Comparison of ENCODE assay signal across 9 cellular contexts in genomic region chr19:4474504-4475136, GRCh38. TPM values are rescaled to one million over a fixed set of nuclear protein-coding genes. Genes with fewer than 3 reads are reported as not detected.
A peak's percentile ranks its signal among the peaks of the same experiment; 100 is the strongest.
DNase-seq lines count a peak whose midpoint lies in the region; ATAC-seq and TF ChIP-seq lines count a peak whose summit lies in the region.
"Had no signal": no experiment of that assay in that cellular context is flagged by ENCODE, and none has a peak within 500 bp of the region (broad histone marks: within the 10 kb centered on the region; RNA-seq: fewer than 3 reads in every experiment).

No MANE protein-coding gene starts in this region.

- ATAC-seq in CD8-positive, alpha-beta T cell = no peak
- ATAC-seq in left lobe of liver (no peak), GM18909 (IDR thresholded peaks at IDR 0.05; ENCODE audit: poor library complexity, unreplicated experiment) (no peak)

- no peaks in the 10 kb centered on the region for H3K9me3 ChIP-seq in CD8-positive, alpha-beta T cell (ENCODE audit: low read length)
- no peaks in the 10 kb centered on the region for H3K9me3 ChIP-seq in endodermal cell (ENCODE audit: control insufficient read depth, low read length)

- H3K27ac ChIP-seq in CD8-positive, alpha-beta T cell (ENCODE audit: low read depth, low read length) = no peak overlapping the region
- H3K27ac ChIP-seq in endodermal cell (ENCODE audit: low read depth, low read length) = peak overlapping the region; percentile 71

- peak overlapping the region; percentile 73 for H3K4me3 Mint-ChIP-seq in CD8-positive, alpha-beta T cell
- H3K4me3 Mint-ChIP-seq in endodermal cell (no peak overlapping the region), neural crest cell (peak overlapping the region; percentile 91)

- DNase-seq in CD8-positive, alpha-beta T cell = no peak
- DNase-seq in HFF-Myc (ENCODE audit: extremely low read depth, low read depth) = no peak
- DNase-seq in SK-N-DZ (ENCODE audit: low spot score) = peak; percentile 89
- DNase-seq in endodermal cell = peak; percentile 94
- DNase-seq in neural crest cell (ENCODE audit: low read depth, low spot score) = peak; percentile 60
- DNase-seq in NCI-H345 (lab: John Stamatoyannopoulos, UW) = no peak
- DNase-seq in left lobe of liver (ENCODE audit: low spot score) = no peak

- H3K9ac ChIP-seq in endodermal cell (ENCODE audit: extremely low read depth, low read length, poor library complexity, severe bottlenecking) = peak overlapping the region; percentile 77

- H3K36me3 Mint-ChIP-seq in CD8-positive, alpha-beta T cell = peaks cover 14% of the 10 kb centered on the region
- H3K36me3 Mint-ChIP-seq in endodermal cell (ENCODE audit: low read depth) (peaks cover 27% of the 10 kb centered on the region), neural crest cell (ENCODE audit: low read depth) (peaks cover 4% of the 10 kb centered on the region)

- no peak for TF ChIP-seq CTCF in CD8-positive, alpha-beta T cell (IDR thresholded peaks at IDR 0.05)
- TF ChIP-seq CTCF in HFF-Myc (IDR thresholded peaks at IDR 0.05; ENCODE audit: low read depth, low read length, missing control alignments) = no peak
- no peak for TF ChIP-seq CTCF in endodermal cell (conservative IDR thresholded peaks at IDR 0.05)
- no peak for TF ChIP-seq CTCF in neural crest cell (conservative IDR thresholded peaks at IDR 0.05)

- peaks cover 20% of the 10 kb centered on the region for H3K4me1 Mint-ChIP-seq in CD8-positive, alpha-beta T cell (ENCODE audit: low read depth)
- H3K4me1 Mint-ChIP-seq in endodermal cell (peaks cover 10% of the 10 kb centered on the region), neural crest cell (peaks cover 15% of the 10 kb centered on the region)

- H3K27ac Mint-ChIP-seq in CD8-positive, alpha-beta T cell = peak overlapping the region; percentile 57
- H3K27ac Mint-ChIP-seq in endodermal cell (peak overlapping the region; percentile 94), neural crest cell (ENCODE audit: unreplicated experiment) (peak overlapping the region; percentile 74)

- no peaks in the 10 kb centered on the region for H3K27me3 ChIP-seq in CD8-positive, alpha-beta T cell (ENCODE audit: insufficient read depth, low read length)
- no peaks in the 10 kb centered on the region for H3K27me3 ChIP-seq in endodermal cell (ENCODE audit: control insufficient read depth, insufficient read depth, low read length, poor library complexity, severe bottlenecking)

- no peaks in the 10 kb centered on the region for H3K9me3 Mint-ChIP-seq in CD8-positive, alpha-beta T cell
- no peaks in the 10 kb centered on the region for H3K9me3 Mint-ChIP-seq in endodermal cell
- H3K9me3 Mint-ChIP-seq in neural crest cell = no peaks in the 10 kb centered on the region

- intact Hi-C loops in CD8-positive, alpha-beta T cell (cut with DNase I, micrococcal nuclease) = loop anchor here (5.0 kb wide), 5 partner anchors 147 to 712 kb away; partner anchors contain the start of genes ANKRD24 (in 1 of the 2), APBA3 (in 1 of the 2), DPP9 (in 1 of the 2) and MRPL54 (in 1 of the 2)

- peak overlapping the region; percentile 20 for H3K4me3 ChIP-seq in CD8-positive, alpha-beta T cell (ENCODE audit: low read depth, low read length)
- H3K4me3 ChIP-seq in HFF-Myc (replicated peaks; ENCODE audit: low read depth, low read length) (peak overlapping the region; percentile 91), endodermal cell (ENCODE audit: low read length) (peak overlapping the region; percentile 90)

- WGBS in endodermal cell (ENCODE audit: insufficient coverage in 1 of 2, insufficient read length in 1 of 2), 2 experiments = 17 to 26% methylated on average over 4 to 15 of the region's 15 CpGs

- POLR2A ChIA-PET in CD8-positive, alpha-beta T cell (lab: Charles Lee) = no interaction called here

- CTCF ChIA-PET in CD8-positive, alpha-beta T cell (lab: Charles Lee) = no interaction called here

- H3K4me1 ChIP-seq in CD8-positive, alpha-beta T cell (ENCODE audit: insufficient read depth, low read length) = peaks cover 20% of the 10 kb centered on the region
- no peaks in the 10 kb centered on the region for H3K4me1 ChIP-seq in endodermal cell (ENCODE audit: control insufficient read depth, insufficient read depth, low read length)

- no peaks in the 10 kb centered on the region for H3K27me3 Mint-ChIP-seq in CD8-positive, alpha-beta T cell (ENCODE audit: low read depth)
- H3K27me3 Mint-ChIP-seq in endodermal cell (ENCODE audit: insufficient read depth) = no peaks in the 10 kb centered on the region
- H3K27me3 Mint-ChIP-seq in neural crest cell (ENCODE audit: low read depth) = no peaks in the 10 kb centered on the region

- no peaks in the 10 kb centered on the region for H3K36me3 ChIP-seq in CD8-positive, alpha-beta T cell (ENCODE audit: insufficient read depth, low read length)
- peaks cover 36% of the 10 kb centered on the region for H3K36me3 ChIP-seq in endodermal cell (ENCODE audit: control insufficient read depth, insufficient read depth, low read length)

RNA-seq across cellular contexts. Expression of gene HDGFL2, which starts 2.5 kb away (rescaled TPM):
- 10 to 100 TPM; 11.7 to 13.9 TPM for total RNA-seq in CD8-positive, alpha-beta T cell
- 65.8 and 106 TPM in 2 replicates for polyA plus RNA-seq in SK-N-DZ (2014; cell fraction: cytosol; rRNA removed)
- polyA plus RNA-seq in SK-N-DZ (2014; cell fraction: nucleus; rRNA removed) = 127 and 128 TPM in 2 replicates
- total RNA-seq in endodermal cell = 100 to 1,000 TPM; 117 TPM
- 91.6 TPM for polyA plus RNA-seq in endodermal cell (2013, experiment 1 of 2)
- polyA plus RNA-seq in endodermal cell (2013, experiment 2 of 2) = 89.8 TPM
- 103 and 110 TPM in 2 replicates for total RNA-seq in neural crest cell
- 16.8 TPM for total RNA-seq in left lobe of liver

RNA-seq across cellular contexts. Expression of gene UBXN6, which starts 17.0 kb away (rescaled TPM):
- total RNA-seq in CD8-positive, alpha-beta T cell = 10 to 100 TPM; 61.5 to 62.6 TPM
- 45.3 and 50.1 TPM in 2 replicates for polyA plus RNA-seq in SK-N-DZ (2014; cell fraction: cytosol; rRNA removed)
- 41.8 and 100 TPM in 2 replicates for polyA plus RNA-seq in SK-N-DZ (2014; cell fraction: nucleus; rRNA removed)
- total RNA-seq in endodermal cell (10 to 100 TPM; 31.2 to 36.9 TPM), neural crest cell (39.5 and 40.9 TPM in 2 replicates), left lobe of liver (73.5 TPM)
- polyA plus RNA-seq in endodermal cell (2013, experiment 1 of 2) = 37.4 TPM
- 37.1 TPM for polyA plus RNA-seq in endodermal cell (2013, experiment 2 of 2)

RNA-seq across cellular contexts. Expression of gene PLIN4, which starts 43.7 kb away (rescaled TPM):
- under 1 TPM; 0.06 to 0.14 TPM for total RNA-seq in CD8-positive, alpha-beta T cell
- polyA plus RNA-seq in SK-N-DZ (2014; cell fraction: cytosol; rRNA removed) = 0.01 and 0.07 TPM in 2 replicates
- 0.08 and 0.15 TPM in 2 replicates for polyA plus RNA-seq in SK-N-DZ (2014; cell fraction: nucleus; rRNA removed)
- total RNA-seq in endodermal cell (under 1 TPM; 0.33 to 0.66 TPM), neural crest cell (0.30 and 0.47 TPM in 2 replicates), left lobe of liver (36.8 TPM)
- polyA plus RNA-seq in endodermal cell (2013, experiment 1 of 2) = 0.18 TPM
- 0.12 TPM for polyA plus RNA-seq in endodermal cell (2013, experiment 2 of 2)
- total RNA-seq: RPMI7951 had no signal

Comparison
In these comparisons a context has a peak if more than half of its experiments do, and no peak if none do; other contexts are left out.
1. DNase-seq: peak in SK-N-DZ (single experiment), endodermal cell (single experiment) and neural crest cell (single experiment); none in CD8-positive, alpha-beta T cell (0 of 7), HFF-Myc (single experiment), NCI-H345 (single experiment) and left lobe of liver (single experiment).
2. H3K4me3 ChIP-seq: peak in every context shown above with its lines; median percentile 91 in HFF-Myc; 90 in endodermal cell; 20 in CD8-positive, alpha-beta T cell.
3. RNA of gene PLIN4, which starts 43.7 kb away (total RNA-seq): 36.8 TPM in left lobe of liver (single experiment); 0.33 to 0.66 TPM in endodermal cell, 0.30 to 0.47 TPM in neural crest cell and 0.06 to 0.14 TPM in CD8-positive, alpha-beta T cell; every median in the first group is over 10 times any median in the second.
4. Peak in every context shown above with its lines, with median percentiles within 50 percentile points of each other: H3K27ac Mint-ChIP-seq.